Comparison of ENCODE assay signal across 8 cellular contexts in genomic region chr10:12130237-12130872, GRCh38. TPM values are rescaled to one million over a fixed set of nuclear protein-coding genes. Genes with fewer than 3 reads are reported as not detected.
A peak's percentile ranks its signal among the peaks of the same experiment; 100 is the strongest.
DNase-seq lines count a peak whose midpoint lies in the region; TF ChIP-seq lines count a peak whose summit lies in the region.

No MANE protein-coding gene starts in this region.

- H3K9me3 ChIP-seq in HEK293 (ENCODE audit: control insufficient read depth, insufficient read depth, low read depth, low read length) (no peaks in the 10 kb centered on the region), stomach smooth muscle (ENCODE audit: control insufficient read depth in 2 of 2, low read length in 2 of 2) (no peaks in the 10 kb centered on the region)

- H3K9ac ChIP-seq in stomach smooth muscle (ENCODE audit: low read length in 2 of 2), result peak overlapping the region; percentile 50 to 73

- H3K4me1 ChIP-seq in HEK293 (ENCODE audit: control insufficient read depth, insufficient read depth, low read length) (no peaks in the 10 kb centered on the region), stomach smooth muscle (ENCODE audit: control insufficient read depth, insufficient read depth, low read length) (peaks cover 6% of the 10 kb centered on the region)

- H3K27me3 ChIP-seq in stomach smooth muscle (ENCODE audit: control insufficient read depth in 1 of 2, insufficient read depth in 2 of 2, low read length in 2 of 2), result no peaks in the 10 kb centered on the region

- CTCF ChIA-PET in HEK293 (lab: Yijun Ruan, JAX), result interaction anchor here (0.6 to 1.2 kb wide), 7 partner anchors 10 to 187 kb away, joined by 3 to 5 read pairs (median 3); no protein-coding TSS in a partner anchor

- DNase-seq in GF-D8 (lab: John Stamatoyannopoulos, UW) (peak; percentile 63), NCI-H1092 treated with DMSO at 0.1 percent for 48 hours (lab: John Stamatoyannopoulos, UW) (peak; percentile 51), UCSD-AML1 (lab: John Stamatoyannopoulos, UW; ENCODE audit: unreplicated experiment) (peak; percentile 43), lung microvascular endothelial cell (ENCODE audit: low read depth in 2 of 2) (peak; percentile 71 to 74)
- peak; percentile 6 for DNase-seq in effector CD8-positive, alpha-beta T cell (lab: John Stamatoyannopoulos, UW)

- H3K27ac ChIP-seq in 22Rv1, result peak overlapping the region; percentile 94
- no peak overlapping the region for H3K27ac ChIP-seq in HEK293 (ENCODE audit: extremely low read depth, low read depth, low read length)
- peak overlapping the region; percentile 55 for H3K27ac ChIP-seq in stomach smooth muscle (ENCODE audit: low read length)

- H3K36me3 ChIP-seq in HEK293 (ENCODE audit: control insufficient read depth in 2 of 2, insufficient read depth in 1 of 2, low read length in 2 of 2), result peaks cover 19 to 25% of the 10 kb centered on the region in 2 experiments
- peaks cover 2 to 4% of the 10 kb centered on the region in 2 donors for H3K36me3 ChIP-seq in stomach smooth muscle (ENCODE audit: control insufficient read depth in 2 of 2, insufficient read depth in 2 of 2, low read length in 2 of 2)

- peak; percentile 67 for TF ChIP-seq CTCF in 22Rv1 (IDR thresholded peaks at IDR 0.05)
- TF ChIP-seq CTCF in HEK293 (tag by site-specific recombination; IDR thresholded peaks at IDR 0.05), result peak; percentile 70

- POLR2A ChIA-PET in HEK293 (lab: Yijun Ruan, JAX), result interaction anchor here (0.6 to 0.8 kb wide), 2 partner anchors 65 to 87 kb away, joined by 3 to 4 read pairs; partner anchors contain the start of genes CDC123, NUDT5 and UPF2

- H3K4me3 ChIP-seq in HEK293 (ENCODE audit: low read depth, low read length), result peak overlapping the region; percentile 99
- peak overlapping the region; percentile 82 to 88 for H3K4me3 ChIP-seq in stomach smooth muscle (ENCODE audit: low read length in 2 of 2)

TF ChIP-seq in HEK293, 187 proteins besides CTCF, POLR2A, EP300 and RAD21:
- no peak for TF ChIP-seq SP7 (tag by site-specific recombination; IDR thresholded peaks at IDR 0.05)
- no peak for TF ChIP-seq PBX3 (CRISPR knock-in tag; IDR thresholded peaks at IDR 0.05)
- no peak for TF ChIP-seq GLI4 (tag by site-specific recombination; IDR thresholded peaks at IDR 0.05)
- no peak for TF ChIP-seq ZNF37A (tag by site-specific recombination; IDR thresholded peaks at IDR 0.05)
- no peak for TF ChIP-seq MZF1 (tag by site-specific recombination; IDR thresholded peaks at IDR 0.05; ENCODE audit: borderline replicate concordance)
- TF ChIP-seq, protein P1, sequence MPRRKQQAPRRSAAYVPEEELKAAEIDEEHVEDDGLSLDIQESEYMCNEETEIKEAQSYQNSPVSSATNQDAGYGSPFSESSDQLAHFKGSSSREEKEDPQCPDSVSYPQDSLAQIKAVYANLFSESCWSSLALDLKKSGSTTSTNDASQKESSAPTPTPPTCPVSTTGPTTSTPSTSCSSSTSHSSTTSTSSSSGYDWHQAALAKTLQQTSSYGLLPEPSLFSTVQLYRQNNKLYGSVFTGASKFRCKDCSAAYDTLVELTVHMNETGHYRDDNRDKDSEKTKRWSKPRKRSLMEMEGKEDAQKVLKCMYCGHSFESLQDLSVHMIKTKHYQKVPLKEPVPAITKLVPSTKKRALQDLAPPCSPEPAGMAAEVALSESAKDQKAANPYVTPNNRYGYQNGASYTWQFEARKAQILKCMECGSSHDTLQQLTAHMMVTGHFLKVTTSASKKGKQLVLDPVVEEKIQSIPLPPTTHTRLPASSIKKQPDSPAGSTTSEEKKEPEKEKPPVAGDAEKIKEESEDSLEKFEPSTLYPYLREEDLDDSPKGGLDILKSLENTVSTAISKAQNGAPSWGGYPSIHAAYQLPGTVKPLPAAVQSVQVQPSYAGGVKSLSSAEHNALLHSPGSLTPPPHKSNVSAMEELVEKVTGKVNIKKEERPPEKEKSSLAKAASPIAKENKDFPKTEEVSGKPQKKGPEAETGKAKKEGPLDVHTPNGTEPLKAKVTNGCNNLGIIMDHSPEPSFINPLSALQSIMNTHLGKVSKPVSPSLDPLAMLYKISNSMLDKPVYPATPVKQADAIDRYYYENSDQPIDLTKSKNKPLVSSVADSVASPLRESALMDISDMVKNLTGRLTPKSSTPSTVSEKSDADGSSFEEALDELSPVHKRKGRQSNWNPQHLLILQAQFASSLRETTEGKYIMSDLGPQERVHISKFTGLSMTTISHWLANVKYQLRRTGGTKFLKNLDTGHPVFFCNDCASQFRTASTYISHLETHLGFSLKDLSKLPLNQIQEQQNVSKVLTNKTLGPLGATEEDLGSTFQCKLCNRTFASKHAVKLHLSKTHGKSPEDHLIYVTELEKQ (tag by site-specific recombination; IDR thresholded peaks at IDR 0.05; ENCODE audit: borderline replicate concordance), result no peak
- TF ChIP-seq, protein P2, sequence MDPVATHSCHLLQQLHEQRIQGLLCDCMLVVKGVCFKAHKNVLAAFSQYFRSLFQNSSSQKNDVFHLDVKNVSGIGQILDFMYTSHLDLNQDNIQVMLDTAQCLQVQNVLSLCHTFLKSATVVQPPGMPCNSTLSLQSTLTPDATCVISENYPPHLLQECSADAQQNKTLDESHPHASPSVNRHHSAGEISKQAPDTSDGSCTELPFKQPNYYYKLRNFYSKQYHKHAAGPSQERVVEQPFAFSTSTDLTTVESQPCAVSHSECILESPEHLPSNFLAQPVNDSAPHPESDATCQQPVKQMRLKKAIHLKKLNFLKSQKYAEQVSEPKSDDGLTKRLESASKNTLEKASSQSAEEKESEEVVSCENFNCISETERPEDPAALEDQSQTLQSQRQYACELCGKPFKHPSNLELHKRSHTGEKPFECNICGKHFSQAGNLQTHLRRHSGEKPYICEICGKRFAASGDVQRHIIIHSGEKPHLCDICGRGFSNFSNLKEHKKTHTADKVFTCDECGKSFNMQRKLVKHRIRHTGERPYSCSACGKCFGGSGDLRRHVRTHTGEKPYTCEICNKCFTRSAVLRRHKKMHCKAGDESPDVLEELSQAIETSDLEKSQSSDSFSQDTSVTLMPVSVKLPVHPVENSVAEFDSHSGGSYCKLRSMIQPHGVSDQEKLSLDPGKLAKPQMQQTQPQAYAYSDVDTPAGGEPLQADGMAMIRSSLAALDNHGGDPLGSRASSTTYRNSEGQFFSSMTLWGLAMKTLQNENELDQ (tag by site-specific recombination; IDR thresholded peaks at IDR 0.05; ENCODE audit: low read depth), result no peak
- no peak for TF ChIP-seq ZNF629 (tag by site-specific recombination; IDR thresholded peaks at IDR 0.05)
- no peak for TF ChIP-seq AEBP2 (tag by site-specific recombination; IDR thresholded peaks at IDR 0.05; ENCODE audit: borderline replicate concordance)
- no peak for TF ChIP-seq ZNF610 (tag by site-specific recombination; IDR thresholded peaks at IDR 0.05; ENCODE audit: borderline replicate concordance)
- no peak for TF ChIP-seq ZNF600 (tag by site-specific recombination; IDR thresholded peaks at IDR 0.05)
- TF ChIP-seq ZNF660 (tag by site-specific recombination; IDR thresholded peaks at IDR 0.05), result peak; percentile 23; the same call in 1 of the 2 replicates
- TF ChIP-seq SP2 (tag by site-specific recombination; IDR thresholded peaks at IDR 0.05), result 0 out of 2 replicates have a peak, but pooled peaks have one; percentile 12
- TF ChIP-seq ZNF335 (tag by site-specific recombination; conservative IDR thresholded peaks at IDR 0.05), result peak; percentile 77; the same call in 1 of the 2 replicates
- 0 out of 2 replicates have a peak, but pooled peaks have one; percentile 28 for TF ChIP-seq ZEB2 (tag by site-specific recombination; IDR thresholded peaks at IDR 0.05)

RNA-seq across cellular contexts. Expression of gene SEC61A2, which starts 0.9 kb away (rescaled TPM):
- total RNA-seq in lung microvascular endothelial cell, result 3.5 and 4.2 TPM in 2 replicates

Comparison
In these comparisons a context has a peak if more than half of its experiments do, and no peak if none do; other contexts are left out.
1. DNase-seq: peak in every context shown above with its lines; median percentile 72 in lung microvascular endothelial cell; 63 in GF-D8; 51 in NCI-H1092 treated with DMSO at 0.1 percent for 48 hours; 43 in UCSD-AML1; 6 in effector CD8-positive, alpha-beta T cell.